Comparison of ENCODE assay signal across 1 cellular context in the genomic region with DNA sequence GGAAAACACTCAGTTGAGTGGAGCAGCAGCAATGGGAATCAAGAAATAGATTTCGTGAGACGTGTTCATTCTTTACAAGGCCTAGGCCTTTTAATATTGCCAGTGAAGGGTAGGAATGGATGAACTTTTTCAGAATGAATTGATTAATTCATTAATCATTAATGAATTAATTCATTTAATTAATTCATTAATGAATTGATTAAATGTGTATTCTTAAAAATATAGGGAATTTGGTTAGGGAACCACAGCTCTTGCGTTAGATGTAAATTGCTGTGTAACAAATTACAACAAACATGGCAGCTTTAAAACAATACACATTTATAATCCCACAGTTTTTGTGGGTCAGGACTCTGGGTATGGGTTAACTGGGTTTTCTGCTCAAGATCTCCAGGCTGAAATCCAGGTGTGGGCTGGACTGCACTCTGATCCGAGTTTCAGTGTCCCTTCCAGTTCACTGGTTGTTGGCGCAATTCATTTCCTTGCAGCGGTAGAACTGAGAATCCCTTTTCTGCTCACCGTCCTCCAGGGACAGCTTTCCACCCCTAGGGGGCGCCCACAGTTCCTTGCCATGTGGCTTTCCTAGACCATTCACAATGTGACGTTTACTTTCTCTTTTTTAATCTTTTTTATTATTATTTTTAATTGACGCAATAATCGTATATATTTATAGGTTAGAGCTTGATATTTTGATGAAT.
TF ChIP-seq lines count a peak whose summit lies in the region.

No MANE protein-coding gene starts in this region.

TF ChIP-seq in A549, 52 proteins besides CTCF, POLR2A, EP300 and RAD21 (continued from another document):
- TF ChIP-seq, protein P1, sequence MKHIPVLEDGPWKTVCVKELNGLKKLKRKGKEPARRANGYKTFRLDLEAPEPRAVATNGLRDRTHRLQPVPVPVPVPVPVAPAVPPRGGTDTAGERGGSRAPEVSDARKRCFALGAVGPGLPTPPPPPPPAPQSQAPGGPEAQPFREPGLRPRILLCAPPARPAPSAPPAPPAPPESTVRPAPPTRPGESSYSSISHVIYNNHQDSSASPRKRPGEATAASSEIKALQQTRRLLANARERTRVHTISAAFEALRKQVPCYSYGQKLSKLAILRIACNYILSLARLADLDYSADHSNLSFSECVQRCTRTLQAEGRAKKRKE (CRISPR knock-in tag; IDR thresholded peaks at IDR 0.05; ENCODE audit: low read depth): peak; percentile 80; the same call in 1 of the 2 replicates
- peak; percentile 92 for TF ChIP-seq ZNF302 (CRISPR knock-in tag; IDR thresholded peaks at IDR 0.05)
- peak; percentile 90 for TF ChIP-seq EHF (CRISPR knock-in tag; IDR thresholded peaks at IDR 0.05)
- peak; percentile 73 for TF ChIP-seq SMC3 (IDR thresholded peaks at IDR 0.05)
- peak; percentile 76; the same call in 1 of the 2 replicates for TF ChIP-seq HOXA7 (CRISPR knock-in tag; IDR thresholded peaks at IDR 0.05)
- no peak for TF ChIP-seq KDM1A (IDR thresholded peaks at IDR 0.05; ENCODE audit: low read depth)
- peak; percentile 81 for TF ChIP-seq TFCP2L1 (CRISPR knock-in tag; IDR thresholded peaks at IDR 0.05)
- TF ChIP-seq CHD2 (IDR thresholded peaks at IDR 0.05; ENCODE audit: low read length, partially characterized antibody): no peak
- peak; percentile 87 for TF ChIP-seq HOXB13 (CRISPR knock-in tag; IDR thresholded peaks at IDR 0.05; ENCODE audit: low read depth)
- TF ChIP-seq HDAC2 (IDR thresholded peaks at IDR 0.05): no peak
- peak in 1 of 2 experiments; percentile 62; a peak in 2 of 4 replicates for TF ChIP-seq CEBPB (IDR thresholded peaks at IDR 0.05)
- TF ChIP-seq, protein P2, sequence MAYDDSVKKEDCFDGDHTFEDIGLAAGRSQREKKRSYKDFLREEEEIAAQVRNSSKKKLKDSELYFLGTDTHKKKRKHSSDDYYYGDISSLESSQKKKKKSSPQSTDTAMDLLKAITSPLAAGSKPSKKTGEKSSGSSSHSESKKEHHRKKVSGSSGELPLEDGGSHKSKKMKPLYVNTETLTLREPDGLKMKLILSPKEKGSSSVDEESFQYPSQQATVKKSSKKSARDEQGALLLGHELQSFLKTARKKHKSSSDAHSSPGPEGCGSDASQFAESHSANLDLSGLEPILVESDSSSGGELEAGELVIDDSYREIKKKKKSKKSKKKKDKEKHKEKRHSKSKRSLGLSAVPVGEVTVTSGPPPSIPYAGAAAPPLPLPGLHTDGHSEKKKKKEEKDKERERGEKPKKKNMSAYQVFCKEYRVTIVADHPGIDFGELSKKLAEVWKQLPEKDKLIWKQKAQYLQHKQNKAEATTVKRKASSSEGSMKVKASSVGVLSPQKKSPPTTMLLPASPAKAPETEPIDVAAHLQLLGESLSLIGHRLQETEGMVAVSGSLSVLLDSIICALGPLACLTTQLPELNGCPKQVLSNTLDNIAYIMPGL (CRISPR knock-in tag; IDR thresholded peaks at IDR 0.05; ENCODE audit: borderline replicate concordance): peak; percentile 67; the same call in 1 of the 2 replicates
- TF ChIP-seq HOXB5 (CRISPR knock-in tag; IDR thresholded peaks at IDR 0.05): peak; percentile 92
- no peak for TF ChIP-seq POLR2AphosphoS2 (conservative IDR thresholded peaks at IDR 0.05; ENCODE audit: low read length)
- no peak for TF ChIP-seq ZSCAN20 (CRISPR knock-in tag; IDR thresholded peaks at IDR 0.05)
- no peak; the same call in 1 of the 2 replicates for TF ChIP-seq TP53 (CRISPR knock-in tag; IDR thresholded peaks at IDR 0.05)
- TF ChIP-seq RARB (CRISPR knock-in tag; IDR thresholded peaks at IDR 0.05): 0 out of 2 replicates have a peak, but pooled peaks have one; percentile 59
- 0 out of 5 replicates have a peak, but pooled peaks of 1 of the 2 experiments have one; percentile 26 for TF ChIP-seq JUN (IDR thresholded peaks at IDR 0.05)
- TF ChIP-seq FOXS1 (CRISPR knock-in tag; IDR thresholded peaks at IDR 0.05): peak; percentile 77; the same call in 1 of the 2 replicates
- TF ChIP-seq FOSB (CRISPR knock-in tag; IDR thresholded peaks at IDR 0.05): peak; percentile 76; the same call in 1 of the 2 replicates
- TF ChIP-seq, protein P3, sequence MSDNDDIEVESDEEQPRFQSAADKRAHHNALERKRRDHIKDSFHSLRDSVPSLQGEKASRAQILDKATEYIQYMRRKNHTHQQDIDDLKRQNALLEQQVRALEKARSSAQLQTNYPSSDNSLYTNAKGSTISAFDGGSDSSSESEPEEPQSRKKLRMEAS (IDR thresholded peaks at IDR 0.05): peak; percentile 96
- no peak for TF ChIP-seq FOSL2 (IDR thresholded peaks at IDR 0.05)
- peak; percentile 24; the same call in 1 of the 2 replicates for TF ChIP-seq FOSL2 (CRISPR knock-in tag; IDR thresholded peaks at IDR 0.05)
